14 cellular contexts compared by ENCODE assay signal in genomic region chr7:17058568-17058967, GRCh38.
A peak's percentile ranks its signal among the peaks of the same experiment; 100 is the strongest.
DNase-seq lines count a peak whose midpoint lies in the region; ATAC-seq, FAIRE-seq and TF ChIP-seq lines count a peak whose summit lies in the region.
"Had no signal": no experiment of that assay in that cellular context is flagged by ENCODE, and none has a peak within 500 bp of the region (broad histone marks: within the 10 kb centered on the region; RNA-seq: fewer than 3 reads in every experiment).

No MANE protein-coding gene starts in this region.

- H3K9ac ChIP-seq in GM12878 (ENCODE audit: control insufficient read depth, insufficient read depth, low read length) = no peak overlapping the region

- TF ChIP-seq CTCF in MCF 10A (IDR thresholded peaks at IDR 0.05; ENCODE audit: unreplicated experiment) (no peak), breast epithelium (IDR thresholded peaks at IDR 0.05) (no peak), GM12878 (IDR thresholded peaks at IDR 0.05 in 2 of 3, conservative IDR thresholded peaks at IDR 0.05 in 1 of 3; ENCODE audit: control insufficient read depth in 2 of 3, extremely low read depth in 1 of 3, insufficient read depth in 1 of 3, low read depth in 3 of 3, low read length in 3 of 3) (no peak), mucosa of descending colon (IDR thresholded peaks at IDR 0.05) (no peak)

- peak overlapping the region; percentile 27 for H3K27ac Mint-ChIP-seq in MCF 10A (ENCODE audit: low read depth, unreplicated experiment)
- H3K27ac Mint-ChIP-seq: activated naive CD8-positive, alpha-beta T cell had no signal

- H3K4me1 Mint-ChIP-seq in MCF 10A (ENCODE audit: insufficient read depth, unreplicated experiment) = peaks cover 7% of the 10 kb centered on the region

- POLR2A ChIA-PET in MCF 10A (lab: Yijun Ruan, JAX) = interaction anchor here (1.2 kb wide), 1 partner anchor 240 kb away, joined by 6 read pairs; the partner anchor contains the start of gene AHR
- POLR2A ChIA-PET in GM12878 (lab: Charles Lee) = no interaction called here

- H3K9me3 ChIP-seq in breast epithelium (no peaks in the 10 kb centered on the region), GM12878 (replicated peaks; ENCODE audit: control insufficient read depth, insufficient read depth, low read length) (no peaks in the 10 kb centered on the region), mucosa of descending colon (no peaks in the 10 kb centered on the region)
- H3K9me3 ChIP-seq: uterus had no signal

- in situ Hi-C loops in GM12878 (cut with MboI) = no loop called here

- H3K27me3 Mint-ChIP-seq in MCF 10A (ENCODE audit: insufficient read depth, unreplicated experiment) = no peaks in the 10 kb centered on the region

- H3K27me3 ChIP-seq in breast epithelium (no peaks in the 10 kb centered on the region), GM12878 (replicated peaks in 1 of 2; ENCODE audit: control insufficient read depth in 2 of 2, insufficient read depth in 2 of 2, low read length in 1 of 2) (no peaks in the 10 kb centered on the region)
- H3K27me3 ChIP-seq: uterus had no signal

- no peak overlapping the region for H3K4me2 ChIP-seq in GM12878 (ENCODE audit: control insufficient read depth, insufficient read depth)

- DNase-seq in MCF 10A (ENCODE audit: unreplicated experiment) = no peak
- no peak for DNase-seq in breast epithelium (ENCODE audit: low spot score in 2 of 2)
- DNase-seq in M059J (ENCODE audit: low read depth) = peak; percentile 71
- DNase-seq in GM12878 (ENCODE audit: low read depth, low spot score) = no peak
- peak; percentile 25 for DNase-seq in urothelium cell line (ENCODE audit: low spot score)
- no peak for DNase-seq in mucosa of descending colon
- DNase-seq: effector memory CD4-positive, alpha-beta T cell; NCI-H2227 treated with DMSO at 0.1 percent for 48 hours; right cardiac atrium; SHP77; uterus had no signal

- no peaks in the 10 kb centered on the region for H3K36me3 Mint-ChIP-seq in MCF 10A (ENCODE audit: insufficient read depth, unreplicated experiment)

- no peak for TF ChIP-seq POLR2A in breast epithelium (IDR thresholded peaks at IDR 0.05)
- TF ChIP-seq POLR2A in GM12878 (IDR thresholded peaks at IDR 0.05; ENCODE audit: low read depth, low read length) = no peak

- H3K27ac ChIP-seq in breast epithelium = no peak overlapping the region
- H3K27ac ChIP-seq in GM12878 (ENCODE audit: control insufficient read depth, insufficient read depth) = no peak overlapping the region
- H3K27ac ChIP-seq: uterus had no signal

- H4K20me1 ChIP-seq in GM12878 (ENCODE audit: control insufficient read depth, insufficient read depth) = no peaks in the 10 kb centered on the region

- SMC1A ChIA-PET in GM12878 (lab: Charles Lee; ENCODE audit: uncharacterized antibody, unreplicated experiment) = interaction anchor here (1.0 to 1.8 kb wide), 5 partner anchors 12 to 101 kb away, joined by 3 to 5 read pairs (median 4); no protein-coding TSS in a partner anchor

- CTCF ChIA-PET in MCF 10A (lab: Yijun Ruan, JAX) = interaction anchor here (0.7 to 1.2 kb wide), 3 partner anchors 11 to 73 kb away, joined by 3 to 4 read pairs (median 3); no protein-coding TSS in a partner anchor
- CTCF ChIA-PET in GM12878 (lab: Yijun Ruan, JAX) = interaction anchor here (1.5 to 1.8 kb wide), 2 partner anchors 13 to 244 kb away, joined by 5 to 9 read pairs; no protein-coding TSS in a partner anchor

- 0% methylated on average over 1 of the region's 1 CpG for WGBS in GM12878 (ENCODE audit: insufficient coverage, insufficient replicate concordance, low lambda C conversion rate, missing lambda C conversion rate)

- intact Hi-C loops in MCF 10A (cut with micrococcal nuclease) (no loop called here), breast epithelium (cut with DNase I; ENCODE audit: low total_unique reads) (no loop called here), GM12878 (cut with micrococcal nuclease; ENCODE audit: unreplicated experiment) (no loop called here), mucosa of descending colon (cut with DNase I, micrococcal nuclease) (no loop called here)

- BruUV-seq in MCF 10A (replicated peaks; lab: Mats Ljungman, UMichigan) (no TSS peak), GM12878 (replicated peaks; lab: Mats Ljungman, UMichigan) (no TSS peak)

- no peak overlapping the region for H2AFZ ChIP-seq in GM12878 (ENCODE audit: control insufficient read depth, low read depth, low read length)

- H3K36me3 ChIP-seq in breast epithelium (no peaks in the 10 kb centered on the region), GM12878 (ENCODE audit: control insufficient read depth in 2 of 2, insufficient read depth in 2 of 2, low read length in 1 of 2) (no peaks in the 10 kb centered on the region), mucosa of descending colon (ENCODE audit: low read depth) (no peaks in the 10 kb centered on the region)
- H3K36me3 ChIP-seq: uterus had no signal

- no peaks in the 10 kb centered on the region for H3K79me2 ChIP-seq in GM12878 (ENCODE audit: control insufficient read depth, insufficient read depth, low read length)

- H3K4me1 ChIP-seq in breast epithelium (no peaks in the 10 kb centered on the region), GM12878 (ENCODE audit: control insufficient read depth, insufficient read depth, low read length) (no peaks in the 10 kb centered on the region), mucosa of descending colon (ENCODE audit: low read depth) (no peaks in the 10 kb centered on the region)
- H3K4me1 ChIP-seq: uterus had no signal

- no peak for TF ChIP-seq RAD21 in GM12878 (IDR thresholded peaks at IDR 0.05; ENCODE audit: insufficient read depth, low read depth, low read length)

- RAD21 ChIA-PET in GM12878 (lab: Charles Lee; ENCODE audit: unreplicated experiment) = interaction anchor here (1.1 kb wide), 1 partner anchor 242 kb away, joined by 3 read pairs; no protein-coding TSS in a partner anchor

- H3K4me3 Mint-ChIP-seq in MCF 10A (ENCODE audit: unreplicated experiment) = no peak overlapping the region
- H3K4me3 Mint-ChIP-seq: activated naive CD8-positive, alpha-beta T cell had no signal

- ATAC-seq in GM12878 = peak; percentile 14; the same call in 1 of the 3 replicates
- ATAC-seq in HG03196 (IDR thresholded peaks at IDR 0.05; ENCODE audit: unreplicated experiment) = no peak
- no peak for ATAC-seq in mucosa of descending colon
- ATAC-seq in GM18519 (IDR thresholded peaks at IDR 0.05; ENCODE audit: low FRiP score, unreplicated experiment) = no peak
- ATAC-seq: right cardiac atrium had no signal

- 0 out of 4 replicates have a peak, but pooled peaks of 1 of the 2 experiments have one; percentile 14 for TF ChIP-seq EP300 in GM12878 (IDR thresholded peaks at IDR 0.05; ENCODE audit: borderline replicate concordance in 1 of 2, control insufficient read depth in 1 of 2, low read depth in 2 of 2, low read length in 2 of 2)

- FAIRE-seq in GM12878 (lab: Jason Lieb, UNC) = no peak
- no peak for FAIRE-seq in urothelium cell line (lab: Jason Lieb, UNC)

- no peaks in the 10 kb centered on the region for H3K9me3 Mint-ChIP-seq in MCF 10A (ENCODE audit: unreplicated experiment)

- H3K4me3 ChIP-seq in breast epithelium (no peak overlapping the region), GM12878 (no peak overlapping the region), mucosa of descending colon (no peak overlapping the region)
- H3K4me3 ChIP-seq: uterus had no signal

TF ChIP-seq in GM12878, 131 proteins besides CTCF, POLR2A, EP300 and RAD21 (continues in another document):
- TF ChIP-seq REST (IDR thresholded peaks at IDR 0.05; ENCODE audit: low read depth, low read length) = no peak
- no peak for TF ChIP-seq IRF5 (IDR thresholded peaks at IDR 0.05; ENCODE audit: borderline replicate concordance)
- no peak; the same call in 1 of the 2 replicates for TF ChIP-seq IKZF1 (conservative IDR thresholded peaks at IDR 0.05)
- TF ChIP-seq ZBED1 (IDR thresholded peaks at IDR 0.05; ENCODE audit: borderline replicate concordance) = no peak
- no peak for TF ChIP-seq BACH1 (IDR thresholded peaks at IDR 0.05; ENCODE audit: borderline replicate concordance)
- no peak for TF ChIP-seq GATAD2B (conservative IDR thresholded peaks at IDR 0.05; ENCODE audit: low read depth)
- peak; percentile 77 for TF ChIP-seq SPI1 (IDR thresholded peaks at IDR 0.05; ENCODE audit: borderline replicate concordance, insufficient read depth, low read depth, low read length)

Comparison
In these comparisons a context has a peak if more than half of its experiments do, and no peak if none do; other contexts are left out.
1. DNase-seq: peak in M059J (single experiment) and urothelium cell line (single experiment); none in MCF 10A (single experiment), breast epithelium (0 of 2), GM12878 (single experiment) and mucosa of descending colon (0 of 3).